9 cellular contexts compared by ENCODE assay signal in the genomic region with DNA sequence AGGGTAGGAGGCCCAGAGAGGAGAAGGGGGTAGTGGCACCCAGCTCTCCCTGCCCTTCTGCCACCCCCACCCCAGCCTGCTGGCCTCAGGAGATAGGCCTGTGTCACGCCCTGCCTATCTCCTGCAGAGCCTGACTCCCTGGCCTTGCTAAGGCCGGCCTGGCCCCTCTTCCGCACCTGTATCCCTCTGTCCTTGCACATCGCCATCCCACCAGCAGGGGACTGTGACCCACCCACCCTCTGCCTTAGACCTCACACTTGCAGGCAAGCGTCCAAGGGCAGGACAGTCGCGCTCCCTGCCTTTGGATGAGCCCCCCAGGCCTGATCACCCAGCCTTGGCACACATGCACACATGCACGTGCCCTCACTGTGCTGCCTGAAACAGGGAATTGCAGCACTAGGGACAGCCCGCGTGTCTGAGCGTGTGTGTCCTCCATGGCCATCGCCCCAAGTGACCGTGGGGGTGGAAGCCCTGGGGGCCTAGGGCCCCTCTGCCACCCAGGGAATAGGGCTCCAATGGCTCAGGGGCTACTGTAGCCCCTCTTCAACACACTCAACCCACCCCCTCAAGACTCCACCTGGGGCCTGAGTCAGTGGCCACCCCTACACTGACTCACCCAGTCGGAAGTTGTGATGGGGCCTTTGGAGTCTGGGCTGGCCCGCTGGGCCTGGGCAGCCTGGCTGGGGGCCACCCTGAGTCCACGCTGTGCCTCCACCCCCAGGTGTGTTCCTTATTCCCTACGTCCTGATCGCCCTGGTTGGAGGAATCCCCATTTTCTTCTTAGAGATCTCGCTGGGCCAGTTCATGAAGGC. TPM values are rescaled to one million over a fixed set of nuclear protein-coding genes. Genes with fewer than 3 reads are reported as not detected.
DNase-seq lines count a peak whose midpoint lies in the region; ATAC-seq and TF ChIP-seq lines count a peak whose summit lies in the region.
"Had no signal": no experiment of that assay in that cellular context is flagged by ENCODE, and none has a peak within 500 bp of the region (broad histone marks: within the 10 kb centered on the region; RNA-seq: fewer than 3 reads in every experiment).

No MANE protein-coding gene starts in this region.

- ATAC-seq in HG02884 (IDR thresholded peaks at IDR 0.05; ENCODE audit: unreplicated experiment): no peak

- no CpG with 5 or more reads among the region's 19 CpGs for WGBS in iPS DF 6.9 (ENCODE audit: insufficient coverage, insufficient read length)
- 48 to 86% methylated on average over 9 to 17 of the region's 19 CpGs for WGBS in tibial nerve, 2 donors

- TF ChIP-seq POLR2A in tibial nerve (IDR thresholded peaks at IDR 0.05): no peak

- peak; percentile 4 for TF ChIP-seq CTCF in astrocyte of the spinal cord (IDR thresholded peaks at IDR 0.05; ENCODE audit: low read depth, low read length)
- no peak for TF ChIP-seq CTCF in tibial nerve (IDR thresholded peaks at IDR 0.05)

- no peaks in the 10 kb centered on the region for H3K27me3 ChIP-seq in iPS DF 6.9 (ENCODE audit: control insufficient read depth, insufficient read depth, low read length)
- H3K27me3 ChIP-seq in tibial nerve: no peaks in the 10 kb centered on the region

- H3K27ac ChIP-seq in iPS DF 6.9 (ENCODE audit: low read length) (no peak overlapping the region), tibial nerve (peak overlapping the region in 3 of 4 donors; percentile 65 to 88 (median 72))
- H3K27ac ChIP-seq: neutrophil had no signal

- H3K4me3 ChIP-seq in astrocyte of the spinal cord (ENCODE audit: low read depth, low read length) (peak overlapping the region; percentile 12), iPS DF 6.9 (ENCODE audit: low read length) (peak overlapping the region; percentile 58; the same call in 1 of the 2 replicates), tibial nerve (peak overlapping the region in 3 of 4 donors; percentile 15 to 64 (median 23))

- DNase-seq in NCI-H82 (lab: John Stamatoyannopoulos, UW): peak; percentile 58
- no peak for DNase-seq in NCI-H82 treated with DMSO at 0.1 percent for 48 hours (lab: John Stamatoyannopoulos, UW; ENCODE audit: unreplicated experiment)
- DNase-seq in astrocyte of the spinal cord (ENCODE audit: low read depth, low spot score): no peak
- no peak for DNase-seq in iPS DF 6.9 (ENCODE audit: low read depth, low spot score)
- no peak for DNase-seq in tibial nerve (ENCODE audit: low spot score in 2 of 2)
- no peak for DNase-seq in hypothalamus (lab: John Stamatoyannopoulos, UW)
- DNase-seq in CD1c-positive myeloid dendritic cell (ENCODE audit: extremely low spot score): no peak

- H3K36me3 ChIP-seq in iPS DF 6.9 (ENCODE audit: control insufficient read depth, insufficient read depth, low read length) (peaks cover 16% of the 10 kb centered on the region), tibial nerve (peaks cover 0 to 13% (median 0%) of the 10 kb centered on the region in 3 donors)

- in situ Hi-C loops in astrocyte of the spinal cord (cut with HindIII; ENCODE audit: low sequenced_read_pairs): no loop called here

- no peak for TF ChIP-seq EP300 in tibial nerve (IDR thresholded peaks at IDR 0.05)

- H3K9me3 ChIP-seq in iPS DF 6.9 (ENCODE audit: control insufficient read depth, insufficient read depth, low read length) (no peaks in the 10 kb centered on the region), tibial nerve (no peaks in the 10 kb centered on the region)
- H3K9me3 ChIP-seq: neutrophil had no signal

- H3K4me1 ChIP-seq in iPS DF 6.9 (ENCODE audit: control insufficient read depth, insufficient read depth, low read length): peaks cover 8% of the 10 kb centered on the region
- H3K4me1 ChIP-seq in tibial nerve: peaks cover 0 to 14% (median 0%) of the 10 kb centered on the region in 4 donors

RNA-seq across cellular contexts. Expression of a gene that starts 2.1 kb away (rescaled TPM):
- 10 to 100 TPM; 14.4 to 26.7 (median 21.9) TPM for total RNA-seq in tibial nerve

RNA-seq across cellular contexts. Expression of a gene that starts 16.2 kb away (rescaled TPM):
- 1 to 10 TPM in 2 of 4 donors, under 1 TPM in 1, not detected in 1; 0.63 to 4.5 (median 3.6) TPM for total RNA-seq in tibial nerve

RNA-seq across cellular contexts. Expression of a gene that starts 34.3 kb away (rescaled TPM):
- total RNA-seq in tibial nerve: 100 to 1,000 TPM in 3 of 4 donors, 10 to 100 TPM in 1; 99.0 to 126 (median 114) TPM

RNA-seq across cellular contexts. Expression of a gene that starts 34.8 kb away (rescaled TPM):
- total RNA-seq in tibial nerve: 10 to 100 TPM; 13.0 to 36.6 (median 15.0) TPM

RNA-seq across cellular contexts. Expression of a gene that starts 42.9 kb away (rescaled TPM):
- total RNA-seq in tibial nerve: not detected
